In genomic region chr17:67032985-67033384, GRCh38 we compare ENCODE assay signal across 27 cellular contexts. TPM values are rescaled to one million over a fixed set of nuclear protein-coding genes. Genes with fewer than 3 reads are reported as not detected.
A peak's percentile ranks its signal among the peaks of the same experiment; 100 is the strongest.
DNase-seq lines count a peak whose midpoint lies in the region; ATAC-seq lines count a peak whose summit lies in the region.
"Had no signal": no experiment of that assay in that cellular context is flagged by ENCODE, and none has a peak within 500 bp of the region (broad histone marks: within the 10 kb centered on the region; RNA-seq: fewer than 3 reads in every experiment).

No MANE protein-coding gene starts in this region.

- WGBS in neuronal stem cell (ENCODE audit: extremely low coverage in 2 of 2, insufficient read length in 2 of 2, insufficient replicate concordance in 1 of 2), 2 donors = no CpG with 5 or more reads among the region's 13 CpGs

- no peak overlapping the region for H2AFZ ChIP-seq in neuronal stem cell (ENCODE audit: low read length)

- no peak overlapping the region for H3K23ac ChIP-seq in neuronal stem cell (ENCODE audit: low read depth, low read length, poor library complexity)

- peaks cover 0 to 7% of the 10 kb centered on the region in 2 donors for H3K4me1 ChIP-seq in neuronal stem cell (ENCODE audit: control insufficient read depth in 2 of 2, insufficient read depth in 1 of 2, low read depth in 1 of 2, low read length in 2 of 2)
- H3K4me1 ChIP-seq: A549, BLaER1 had no signal

- H3K4me3 ChIP-seq in neuronal stem cell (ENCODE audit: low read length in 2 of 2) = no peak overlapping the region
- H3K4me3 ChIP-seq: A549, BLaER1, GM12878 had no signal

- peaks cover 0 to 4% of the 10 kb centered on the region in 2 donors for H3K9me3 ChIP-seq in neuronal stem cell (replicated peaks in 1 of 2; ENCODE audit: control insufficient read depth in 2 of 2, insufficient read depth in 1 of 2, low read depth in 1 of 2, low read length in 2 of 2)
- H3K9me3 ChIP-seq: A549, BE2C, BLaER1 had no signal

- H2BK5ac ChIP-seq in neuronal stem cell (ENCODE audit: low read length) = peak overlapping the region; percentile 6

- no peak for ATAC-seq in activated naive CD8-positive, alpha-beta T cell treated with anti-CD3 and anti-CD28 coated beads, Interleukin-2, amount 50 U/mL, for 24 hours
- ATAC-seq: A549, GM12878 had no signal

- no peak overlapping the region for H3K18ac ChIP-seq in neuronal stem cell (ENCODE audit: low read length)

- H3K4me2 ChIP-seq in neuronal stem cell (ENCODE audit: insufficient read depth, low read length, poor library complexity, severe bottlenecking) = no peak overlapping the region
- H3K4me2 ChIP-seq: A549, BLaER1 had no signal

- no peak overlapping the region for H4K91ac ChIP-seq in neuronal stem cell (ENCODE audit: low read depth, low read length, poor library complexity)

- peaks cover 8% of the 10 kb centered on the region for H3K4me1 Mint-ChIP-seq in activated naive CD8-positive, alpha-beta T cell treated with anti-CD3 and anti-CD28 coated beads for 36 hours
- H3K4me1 Mint-ChIP-seq in activated naive CD8-positive, alpha-beta T cell treated with anti-CD3 and anti-CD28 coated beads, Interleukin-2, amount 50 U/mL, for 24 hours = peaks cover 21% of the 10 kb centered on the region
- H3K4me1 Mint-ChIP-seq: CD14-positive monocyte; CD8-positive, alpha-beta memory T cell had no signal

- in situ Hi-C loops in ACHN (cut with HindIII; ENCODE audit: low pct_ligation_motif_present, low pct_unique_long_range_greater_than_20kb, low sequenced_read_pairs) = no loop called here

- no peaks in the 10 kb centered on the region for H3K36me3 ChIP-seq in neuronal stem cell (replicated peaks in 1 of 2; ENCODE audit: control insufficient read depth in 2 of 2, insufficient read depth in 2 of 2, low read length in 2 of 2)
- H3K36me3 ChIP-seq: BE2C, BLaER1 had no signal

- no peak overlapping the region for H3K9ac ChIP-seq in neuronal stem cell (ENCODE audit: low read depth, low read length, poor library complexity)
- H3K9ac ChIP-seq: BLaER1 had no signal

- no peaks in the 10 kb centered on the region for H3K9me3 Mint-ChIP-seq in activated naive CD8-positive, alpha-beta T cell treated with anti-CD3 and anti-CD28 coated beads for 36 hours
- H3K9me3 Mint-ChIP-seq in activated naive CD8-positive, alpha-beta T cell treated with anti-CD3 and anti-CD28 coated beads, Interleukin-2, amount 50 U/mL, for 24 hours = no peaks in the 10 kb centered on the region
- H3K9me3 Mint-ChIP-seq: CD4-positive, alpha-beta memory T cell; CD8-positive, alpha-beta memory T cell had no signal

- H3K27me3 ChIP-seq in neuronal stem cell (ENCODE audit: control insufficient read depth in 3 of 3, insufficient read depth in 3 of 3, low read depth in 1 of 3, low read length in 3 of 3) = no peaks in the 10 kb centered on the region
- H3K27me3 ChIP-seq: BE2C, BLaER1 had no signal

- H3K4me3 Mint-ChIP-seq in activated naive CD8-positive, alpha-beta T cell treated with anti-CD3 and anti-CD28 coated beads for 36 hours = no peak overlapping the region
- H3K4me3 Mint-ChIP-seq in activated naive CD8-positive, alpha-beta T cell treated with anti-CD3 and anti-CD28 coated beads, Interleukin-2, amount 50 U/mL, for 24 hours = no peak overlapping the region
- H3K4me3 Mint-ChIP-seq: CD14-positive monocyte; CD4-positive, alpha-beta memory T cell; CD4-positive, CD25-positive, alpha-beta regulatory T cell; CD8-positive, alpha-beta memory T cell had no signal

- H2AK5ac ChIP-seq in neuronal stem cell (ENCODE audit: low read depth, low read length) = no peak overlapping the region

- H3K27me3 Mint-ChIP-seq in activated naive CD8-positive, alpha-beta T cell treated with anti-CD3 and anti-CD28 coated beads for 36 hours = no peaks in the 10 kb centered on the region
- no peaks in the 10 kb centered on the region for H3K27me3 Mint-ChIP-seq in activated naive CD8-positive, alpha-beta T cell treated with anti-CD3 and anti-CD28 coated beads, Interleukin-2, amount 50 U/mL, for 24 hours

- H3K14ac ChIP-seq in neuronal stem cell (ENCODE audit: low read length) = no peak overlapping the region

- H3K27ac Mint-ChIP-seq in activated naive CD8-positive, alpha-beta T cell treated with anti-CD3 and anti-CD28 coated beads for 36 hours = peak overlapping the region; percentile 55
- no peak overlapping the region for H3K27ac Mint-ChIP-seq in activated naive CD8-positive, alpha-beta T cell treated with anti-CD3 and anti-CD28 coated beads, Interleukin-2, amount 50 U/mL, for 24 hours
- H3K27ac Mint-ChIP-seq: CD14-positive monocyte; CD4-positive, alpha-beta memory T cell had no signal

- no peak overlapping the region for H2BK12ac ChIP-seq in neuronal stem cell (ENCODE audit: low read length)

- H3K79me1 ChIP-seq in neuronal stem cell (ENCODE audit: low read depth, low read length) = no peaks in the 10 kb centered on the region

- no peak for DNase-seq in activated naive CD8-positive, alpha-beta T cell treated with anti-CD3 and anti-CD28 coated beads for 36 hours
- DNase-seq in activated naive CD8-positive, alpha-beta T cell treated with anti-CD3 and anti-CD28 coated beads, Interleukin-2, amount 50 U/mL, for 24 hours = no peak
- DNase-seq in neuronal stem cell (ENCODE audit: low spot score) = no peak
- DNase-seq in ACHN = no peak
- no peak for DNase-seq in NCI-H128 (lab: John Stamatoyannopoulos, UW; ENCODE audit: unreplicated experiment)
- DNase-seq: BE2C; C1 segment of cervical spinal cord; CD4-positive, alpha-beta memory T cell; CD4-positive, CD25-positive, alpha-beta regulatory T cell; CD8-positive, alpha-beta memory T cell; COR-L47; DMS 273 treated with DMSO at 0.1 percent for 48 hours; DMS153; DMS53; DMS79; DND-41; EL; GDM1 had no signal

- H3K4ac ChIP-seq in neuronal stem cell (ENCODE audit: low read length) = no peak overlapping the region

- no peak overlapping the region for H3K27ac ChIP-seq in neuronal stem cell (replicated peaks; ENCODE audit: low read length)
- H3K27ac ChIP-seq: 22Rv1, A549, BLaER1 had no signal

- H3K36me3 Mint-ChIP-seq in activated naive CD8-positive, alpha-beta T cell treated with anti-CD3 and anti-CD28 coated beads for 36 hours = no peaks in the 10 kb centered on the region
- H3K36me3 Mint-ChIP-seq in activated naive CD8-positive, alpha-beta T cell treated with anti-CD3 and anti-CD28 coated beads, Interleukin-2, amount 50 U/mL, for 24 hours (ENCODE audit: low read depth) = no peaks in the 10 kb centered on the region
- H3K36me3 Mint-ChIP-seq: CD14-positive monocyte; CD4-positive, alpha-beta memory T cell; CD4-positive, CD25-positive, alpha-beta regulatory T cell; CD8-positive, alpha-beta memory T cell had no signal

- H4K8ac ChIP-seq in neuronal stem cell (ENCODE audit: low read depth, low read length) = no peak overlapping the region

- H2BK120ac ChIP-seq in neuronal stem cell (ENCODE audit: low read depth, low read length) = no peak overlapping the region

- H2BK15ac ChIP-seq in neuronal stem cell (ENCODE audit: low read length) = no peak overlapping the region

RNA-seq across cellular contexts. Expression of gene CACNG1, which starts 11.4 kb away (rescaled TPM):
- total RNA-seq in activated naive CD8-positive, alpha-beta T cell treated with anti-CD3 and anti-CD28 coated beads for 36 hours = not detected
- polyA plus RNA-seq in neuronal stem cell (2013, experiment 1 of 2) = 0.29 TPM
- 0.25 TPM for polyA plus RNA-seq in neuronal stem cell (2013, experiment 2 of 2)
- total RNA-seq: A172; CD4-positive, alpha-beta memory T cell; CD4-positive, CD25-positive, alpha-beta regulatory T cell; CD8-positive, alpha-beta memory T cell; Daoy; G401; GM12878 had no signal
- polyA plus RNA-seq: AG04450; CD14-positive monocyte; CD4-positive, alpha-beta memory T cell; CD4-positive, CD25-positive, alpha-beta regulatory T cell; CD8-positive, alpha-beta memory T cell; GM12878 had no signal
